Comparison of ENCODE assay signal across 13 cellular contexts in the genomic region with DNA sequence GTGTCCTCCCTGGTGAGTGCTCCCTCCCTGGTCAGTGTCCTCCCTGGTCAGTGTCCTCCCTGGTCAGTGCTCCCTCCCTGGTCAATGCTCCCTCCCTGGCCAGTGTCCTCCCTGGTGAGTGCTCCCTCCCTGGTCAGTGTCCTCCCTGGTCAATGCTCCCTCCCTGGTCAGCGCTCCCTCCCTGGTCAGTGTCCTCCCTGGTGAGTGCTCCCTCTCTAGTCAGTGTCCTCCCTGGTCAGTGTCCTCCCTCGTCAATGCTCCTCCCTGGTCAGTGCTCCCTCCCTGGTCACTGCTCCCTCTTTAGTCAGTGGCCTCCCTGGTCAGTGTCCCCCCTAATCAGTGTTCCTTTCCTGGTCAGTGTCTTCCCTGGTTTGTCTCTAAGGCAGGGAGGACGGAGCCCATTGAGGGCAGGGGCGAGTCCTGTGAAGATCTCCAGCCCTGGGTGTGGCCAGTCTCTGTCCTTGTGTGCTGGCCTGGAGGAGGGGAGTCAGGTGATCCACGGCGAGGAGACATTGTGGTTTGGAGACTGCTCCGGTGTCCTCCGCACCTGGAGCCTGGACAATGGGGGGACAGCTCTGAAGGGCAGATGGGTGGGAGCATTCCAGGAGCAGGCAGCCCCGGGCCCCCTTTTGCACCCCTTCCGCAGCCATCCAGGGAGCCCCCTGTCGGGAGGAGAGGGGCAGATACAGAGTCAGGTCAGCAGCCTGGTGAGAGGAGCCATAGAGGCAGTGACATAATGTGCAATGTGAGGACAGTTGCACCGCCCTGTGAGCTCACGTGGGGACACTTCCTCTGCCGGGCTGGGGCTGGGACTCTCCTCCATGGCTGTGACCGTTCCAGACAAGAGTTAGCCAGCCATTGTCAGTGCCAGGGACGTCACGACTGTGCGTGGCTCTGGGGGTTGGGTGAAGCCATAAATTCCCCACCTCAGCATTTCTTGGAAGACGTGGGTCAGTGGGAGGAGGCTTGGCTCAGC.
DNase-seq lines count a peak whose midpoint lies in the region; ATAC-seq lines count a peak whose summit lies in the region.
"Had no signal": no experiment of that assay in that cellular context is flagged by ENCODE, and none has a peak within 500 bp of the region (broad histone marks: within the 10 kb centered on the region; RNA-seq: fewer than 3 reads in every experiment).

No MANE protein-coding gene starts in this region.

- peaks cover 2% of the 10 kb centered on the region for H3K4me1 Mint-ChIP-seq in T-helper 17 cell
- H3K4me1 Mint-ChIP-seq: immature natural killer cell had no signal

- peak overlapping the region; percentile 4 for H3K4me3 Mint-ChIP-seq in T-helper 17 cell
- H3K4me3 Mint-ChIP-seq: immature natural killer cell had no signal

- H3K36me3 Mint-ChIP-seq in T-helper 17 cell (ENCODE audit: low read depth): no peaks in the 10 kb centered on the region
- H3K36me3 Mint-ChIP-seq: immature natural killer cell; naive thymus-derived CD8-positive, alpha-beta T cell had no signal

- H3K4me1 ChIP-seq in right cardiac atrium (ENCODE audit: control insufficient read depth, insufficient read depth, low read length) (peaks cover 19% of the 10 kb centered on the region), aorta (ENCODE audit: control insufficient read depth in 1 of 2, insufficient read depth in 2 of 2, low read length in 2 of 2) (no peaks in the 10 kb centered on the region)

- no peak overlapping the region for H3K27ac Mint-ChIP-seq in T-helper 17 cell
- H3K27ac Mint-ChIP-seq: immature natural killer cell had no signal

- H3K36me3 ChIP-seq in aorta (ENCODE audit: control insufficient read depth in 1 of 2, insufficient read depth in 2 of 2, low read length in 1 of 2): no peaks in the 10 kb centered on the region

- no peak overlapping the region for H3K27ac ChIP-seq in right cardiac atrium (ENCODE audit: low read length)
- H3K27ac ChIP-seq in aorta (ENCODE audit: low read depth in 1 of 2, low read length in 2 of 2): no peak overlapping the region
- H3K27ac ChIP-seq: KMS-11, RWPE1 had no signal

- no peak overlapping the region for H3K4me3 ChIP-seq in right cardiac atrium (ENCODE audit: low read length)
- H3K4me3 ChIP-seq in aorta (ENCODE audit: low read length in 2 of 2): no peak overlapping the region

- peaks cover 31% of the 10 kb centered on the region for H3K27me3 Mint-ChIP-seq in T-helper 17 cell

- DNase-seq in Right ventricle myocardium inferior (ENCODE audit: missing footprints) (no peak), cardiac septum (ENCODE audit: low spot score) (no peak), T-helper 17 cell (no peak), right cardiac atrium (peak; percentile 73 to 87 (median 75)), aorta (peak; percentile 67 to 81), KG1 (lab: John Stamatoyannopoulos, UW) (no peak), glomerular visceral epithelial cell (ENCODE audit: extremely low spot score) (no peak)
- DNase-seq: cerebellar nuclear complex; immature natural killer cell; naive thymus-derived CD8-positive, alpha-beta T cell had no signal

- ATAC-seq in Right ventricle myocardium inferior: peak; percentile 72
- peak; percentile 39 for ATAC-seq in T-helper 17 cell
- ATAC-seq in right cardiac atrium: peak; percentile 55 to 67
- peak; percentile 42 for ATAC-seq in aorta (ENCODE audit: low FRiP score)
- ATAC-seq in HG03354 (IDR thresholded peaks at IDR 0.05; ENCODE audit: poor library complexity, severe bottlenecking, unreplicated experiment): no peak
- ATAC-seq: naive thymus-derived CD8-positive, alpha-beta T cell had no signal

- H3K9me3 ChIP-seq in T-helper 17 cell (ENCODE audit: control insufficient read depth, low read length, poor library complexity, severe bottlenecking) (no peaks in the 10 kb centered on the region), right cardiac atrium (ENCODE audit: control insufficient read depth, low read length) (no peaks in the 10 kb centered on the region), aorta (ENCODE audit: control insufficient read depth, low read length) (no peaks in the 10 kb centered on the region)

- intact Hi-C loops in Right ventricle myocardium inferior (cut with DNase I): loop anchor here (5.0 kb wide), 1 partner anchor 45 kb away; no protein-coding TSS in a partner anchor
- intact Hi-C loops in cardiac septum (cut with DNase I): no loop called here
- intact Hi-C loops in right cardiac atrium (cut with DNase I): no loop called here
- intact Hi-C loops in aorta (cut with DNase I): no loop called here

- H3K27me3 ChIP-seq in right cardiac atrium (ENCODE audit: control insufficient read depth, insufficient read depth): no peaks in the 10 kb centered on the region
- no peaks in the 10 kb centered on the region for H3K27me3 ChIP-seq in aorta (ENCODE audit: control insufficient read depth in 1 of 2, insufficient read depth in 2 of 2, low read length in 1 of 2)

- WGBS in right cardiac atrium: 52% methylated on average over 19 of the region's 19 CpGs
- 63 to 73% methylated on average over 19 of the region's 19 CpGs for WGBS in aorta, 2 donors

Comparison
In these comparisons a context has a peak if more than half of its experiments do, and no peak if none do; other contexts are left out.
1. DNase-seq: peak in right cardiac atrium (3 of 3) and aorta (2 of 2); none in Right ventricle myocardium inferior (single experiment), cardiac septum (single experiment), T-helper 17 cell (0 of 3), KG1 (single experiment) and glomerular visceral epithelial cell (single experiment).